In the genomic region with DNA sequence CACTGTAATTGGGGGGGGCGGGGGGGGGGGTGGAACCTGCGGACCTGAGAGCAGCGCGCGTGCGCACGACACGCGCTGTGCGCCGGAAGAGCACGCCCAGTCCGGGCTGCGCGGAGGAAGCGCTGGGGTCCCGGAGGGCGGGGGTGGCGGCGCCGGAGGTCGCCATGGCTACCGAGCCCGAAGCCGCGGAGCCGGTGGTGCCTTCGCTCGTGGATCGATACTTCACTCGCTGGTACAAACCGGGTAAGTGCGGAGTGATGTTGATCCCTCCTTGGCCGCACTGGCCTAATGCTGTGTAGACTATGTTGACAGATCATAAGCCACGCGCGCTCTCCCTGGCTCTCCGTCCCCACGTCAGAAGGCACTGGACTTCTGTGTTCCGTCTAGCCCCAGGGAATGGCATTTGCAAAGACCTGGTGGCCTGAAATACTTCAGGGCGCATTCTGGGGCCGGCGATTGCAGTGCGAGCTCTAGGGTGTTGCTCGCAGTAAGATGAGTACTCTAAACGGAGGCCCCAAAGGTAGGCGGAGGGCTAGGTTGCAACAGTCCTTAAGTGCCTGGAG, we compare ENCODE assay signal across 1 cellular context.
TF ChIP-seq lines count a peak whose summit lies in the region.

A gene with protein sequence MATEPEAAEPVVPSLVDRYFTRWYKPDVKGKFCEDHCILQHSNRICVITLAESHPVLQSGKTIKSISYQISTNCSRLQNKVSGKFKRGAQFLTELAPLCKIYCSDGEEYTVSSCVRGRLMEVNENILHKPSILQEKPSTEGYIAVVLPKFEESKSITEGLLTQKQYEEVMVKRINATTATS (plus strand): TSS at position 78 of the 563 bp plus-strand sequence. CDS start 87 bp downstream, at position 165.

TF ChIP-seq in HEK293, 187 proteins besides CTCF, POLR2A, EP300 and RAD21 (continued from another document):
- TF ChIP-seq, protein P1, sequence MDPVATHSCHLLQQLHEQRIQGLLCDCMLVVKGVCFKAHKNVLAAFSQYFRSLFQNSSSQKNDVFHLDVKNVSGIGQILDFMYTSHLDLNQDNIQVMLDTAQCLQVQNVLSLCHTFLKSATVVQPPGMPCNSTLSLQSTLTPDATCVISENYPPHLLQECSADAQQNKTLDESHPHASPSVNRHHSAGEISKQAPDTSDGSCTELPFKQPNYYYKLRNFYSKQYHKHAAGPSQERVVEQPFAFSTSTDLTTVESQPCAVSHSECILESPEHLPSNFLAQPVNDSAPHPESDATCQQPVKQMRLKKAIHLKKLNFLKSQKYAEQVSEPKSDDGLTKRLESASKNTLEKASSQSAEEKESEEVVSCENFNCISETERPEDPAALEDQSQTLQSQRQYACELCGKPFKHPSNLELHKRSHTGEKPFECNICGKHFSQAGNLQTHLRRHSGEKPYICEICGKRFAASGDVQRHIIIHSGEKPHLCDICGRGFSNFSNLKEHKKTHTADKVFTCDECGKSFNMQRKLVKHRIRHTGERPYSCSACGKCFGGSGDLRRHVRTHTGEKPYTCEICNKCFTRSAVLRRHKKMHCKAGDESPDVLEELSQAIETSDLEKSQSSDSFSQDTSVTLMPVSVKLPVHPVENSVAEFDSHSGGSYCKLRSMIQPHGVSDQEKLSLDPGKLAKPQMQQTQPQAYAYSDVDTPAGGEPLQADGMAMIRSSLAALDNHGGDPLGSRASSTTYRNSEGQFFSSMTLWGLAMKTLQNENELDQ (tag by site-specific recombination; IDR thresholded peaks at IDR 0.05; ENCODE audit: low read depth), result no peak
- TF ChIP-seq ZNF341 (tag by site-specific recombination; IDR thresholded peaks at IDR 0.05; ENCODE audit: low read depth) (peak; percentile 32; the same call in 1 of the 2 replicates), SALL2 (tag by site-specific recombination; IDR thresholded peaks at IDR 0.05; ENCODE audit: borderline replicate concordance) (no peak), ZNF664 (tag by site-specific recombination; IDR thresholded peaks at IDR 0.05) (no peak), ZNF138 (tag by site-specific recombination; IDR thresholded peaks at IDR 0.05; ENCODE audit: borderline replicate concordance) (no peak), ZNF24 (tag by site-specific recombination; IDR thresholded peaks at IDR 0.05) (no peak), ZNF571 (tag by site-specific recombination; IDR thresholded peaks at IDR 0.05) (no peak), ZNF114 (tag by site-specific recombination; IDR thresholded peaks at IDR 0.05) (no peak), ZBTB17 (tag by site-specific recombination; IDR thresholded peaks at IDR 0.05) (peak; percentile 68), ZNF140 (tag by site-specific recombination; IDR thresholded peaks at IDR 0.05) (no peak), SP3 (tag by site-specific recombination; IDR thresholded peaks at IDR 0.05) (no peak), GFI1B (tag by site-specific recombination; IDR thresholded peaks at IDR 0.05) (0 out of 2 replicates have a peak, but pooled peaks have one; percentile 11), ZNF10 (tag by site-specific recombination; IDR thresholded peaks at IDR 0.05) (no peak), ZBTB20 (tag by site-specific recombination; IDR thresholded peaks at IDR 0.05) (peak; percentile 70), ZNF791 (tag by site-specific recombination; IDR thresholded peaks at IDR 0.05) (no peak), ZNF404 (tag by site-specific recombination; IDR thresholded peaks at IDR 0.05) (no peak), ZNF324 (tag by site-specific recombination; IDR thresholded peaks at IDR 0.05) (no peak), ZSCAN16 (tag by site-specific recombination; IDR thresholded peaks at IDR 0.05) (no peak)
- TF ChIP-seq, protein P2, sequence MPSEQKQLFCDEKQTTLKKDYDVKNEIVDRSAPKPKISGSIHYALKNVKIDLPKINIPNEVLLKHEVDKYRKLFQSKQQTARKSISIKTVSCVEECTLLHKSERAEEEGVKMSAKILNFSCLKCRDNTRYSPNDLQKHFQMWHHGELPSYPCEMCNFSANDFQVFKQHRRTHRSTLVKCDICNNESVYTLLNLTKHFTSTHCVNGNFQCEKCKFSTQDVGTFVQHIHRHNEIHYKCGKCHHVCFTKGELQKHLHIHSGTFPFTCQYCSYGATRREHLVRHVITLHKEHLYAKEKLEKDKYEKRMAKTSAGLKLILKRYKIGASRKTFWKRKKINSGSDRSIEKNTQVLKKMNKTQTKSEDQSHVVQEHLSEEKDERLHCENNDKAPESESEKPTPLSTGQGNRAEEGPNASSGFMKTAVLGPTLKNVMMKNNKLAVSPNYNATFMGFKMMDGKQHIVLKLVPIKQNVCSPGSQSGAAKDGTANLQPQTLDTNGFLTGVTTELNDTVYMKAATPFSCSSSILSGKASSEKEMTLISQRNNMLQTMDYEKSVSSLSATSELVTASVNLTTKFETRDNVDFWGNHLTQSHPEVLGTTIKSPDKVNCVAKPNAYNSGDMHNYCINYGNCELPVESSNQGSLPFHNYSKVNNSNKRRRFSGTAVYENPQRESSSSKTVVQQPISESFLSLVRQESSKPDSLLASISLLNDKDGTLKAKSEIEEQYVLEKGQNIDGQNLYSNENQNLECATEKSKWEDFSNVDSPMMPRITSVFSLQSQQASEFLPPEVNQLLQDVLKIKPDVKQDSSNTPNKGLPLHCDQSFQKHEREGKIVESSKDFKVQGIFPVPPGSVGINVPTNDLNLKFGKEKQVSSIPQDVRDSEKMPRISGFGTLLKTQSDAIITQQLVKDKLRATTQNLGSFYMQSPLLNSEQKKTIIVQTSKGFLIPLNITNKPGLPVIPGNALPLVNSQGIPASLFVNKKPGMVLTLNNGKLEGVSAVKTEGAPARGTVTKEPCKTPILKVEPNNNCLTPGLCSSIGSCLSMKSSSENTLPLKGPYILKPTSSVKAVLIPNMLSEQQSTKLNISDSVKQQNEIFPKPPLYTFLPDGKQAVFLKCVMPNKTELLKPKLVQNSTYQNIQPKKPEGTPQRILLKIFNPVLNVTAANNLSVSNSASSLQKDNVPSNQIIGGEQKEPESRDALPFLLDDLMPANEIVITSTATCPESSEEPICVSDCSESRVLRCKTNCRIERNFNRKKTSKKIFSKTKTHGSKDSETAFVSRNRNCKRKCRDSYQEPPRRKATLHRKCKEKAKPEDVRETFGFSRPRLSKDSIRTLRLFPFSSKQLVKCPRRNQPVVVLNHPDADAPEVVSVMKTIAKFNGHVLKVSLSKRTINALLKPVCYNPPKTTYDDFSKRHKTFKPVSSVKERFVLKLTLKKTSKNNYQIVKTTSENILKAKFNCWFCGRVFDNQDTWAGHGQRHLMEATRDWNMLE (tag by site-specific recombination; conservative IDR thresholded peaks at IDR 0.05; ENCODE audit: low read depth), result no peak
- TF ChIP-seq, protein P3, sequence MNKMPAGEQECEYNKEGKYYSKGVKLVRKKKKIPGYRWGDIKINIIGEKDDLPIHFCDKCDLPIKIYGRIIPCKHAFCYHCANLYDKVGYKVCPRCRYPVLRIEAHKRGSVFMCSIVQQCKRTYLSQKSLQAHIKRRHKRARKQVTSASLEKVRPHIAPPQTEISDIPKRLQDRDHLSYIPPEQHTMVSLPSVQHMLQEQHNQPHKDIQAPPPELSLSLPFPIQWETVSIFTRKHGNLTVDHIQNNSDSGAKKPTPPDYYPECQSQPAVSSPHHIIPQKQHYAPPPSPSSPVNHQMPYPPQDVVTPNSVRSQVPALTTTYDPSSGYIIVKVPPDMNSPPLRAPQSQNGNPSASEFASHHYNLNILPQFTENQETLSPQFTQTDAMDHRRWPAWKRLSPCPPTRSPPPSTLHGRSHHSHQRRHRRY (tag by site-specific recombination; IDR thresholded peaks at IDR 0.05), result no peak
- TF ChIP-seq, protein P4, sequence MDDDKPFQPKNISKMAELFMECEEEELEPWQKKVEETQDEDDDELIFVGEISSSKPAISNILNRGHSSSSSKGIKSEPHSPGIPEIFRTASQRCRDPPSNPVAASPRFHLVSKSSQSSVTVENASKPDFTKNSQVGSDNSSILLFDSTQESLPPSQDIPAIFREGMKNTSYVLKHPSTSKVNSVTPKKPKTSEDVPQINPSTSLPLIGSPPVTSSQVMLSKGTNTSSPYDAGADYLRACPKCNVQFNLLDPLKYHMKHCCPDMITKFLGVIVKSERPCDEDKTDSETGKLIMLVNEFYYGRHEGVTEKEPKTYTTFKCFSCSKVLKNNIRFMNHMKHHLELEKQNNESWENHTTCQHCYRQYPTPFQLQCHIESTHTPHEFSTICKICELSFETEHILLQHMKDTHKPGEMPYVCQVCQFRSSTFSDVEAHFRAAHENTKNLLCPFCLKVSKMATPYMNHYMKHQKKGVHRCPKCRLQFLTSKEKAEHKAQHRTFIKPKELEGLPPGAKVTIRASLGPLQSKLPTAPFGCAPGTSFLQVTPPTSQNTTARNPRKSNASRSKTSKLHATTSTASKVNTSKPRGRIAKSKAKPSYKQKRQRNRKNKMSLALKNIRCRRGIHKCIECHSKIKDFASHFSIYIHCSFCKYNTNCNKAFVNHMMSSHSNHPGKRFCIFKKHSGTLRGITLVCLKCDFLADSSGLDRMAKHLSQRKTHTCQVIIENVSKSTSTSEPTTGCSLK (tag by site-specific recombination; IDR thresholded peaks at IDR 0.05), result no peak
- TF ChIP-seq, protein P5, sequence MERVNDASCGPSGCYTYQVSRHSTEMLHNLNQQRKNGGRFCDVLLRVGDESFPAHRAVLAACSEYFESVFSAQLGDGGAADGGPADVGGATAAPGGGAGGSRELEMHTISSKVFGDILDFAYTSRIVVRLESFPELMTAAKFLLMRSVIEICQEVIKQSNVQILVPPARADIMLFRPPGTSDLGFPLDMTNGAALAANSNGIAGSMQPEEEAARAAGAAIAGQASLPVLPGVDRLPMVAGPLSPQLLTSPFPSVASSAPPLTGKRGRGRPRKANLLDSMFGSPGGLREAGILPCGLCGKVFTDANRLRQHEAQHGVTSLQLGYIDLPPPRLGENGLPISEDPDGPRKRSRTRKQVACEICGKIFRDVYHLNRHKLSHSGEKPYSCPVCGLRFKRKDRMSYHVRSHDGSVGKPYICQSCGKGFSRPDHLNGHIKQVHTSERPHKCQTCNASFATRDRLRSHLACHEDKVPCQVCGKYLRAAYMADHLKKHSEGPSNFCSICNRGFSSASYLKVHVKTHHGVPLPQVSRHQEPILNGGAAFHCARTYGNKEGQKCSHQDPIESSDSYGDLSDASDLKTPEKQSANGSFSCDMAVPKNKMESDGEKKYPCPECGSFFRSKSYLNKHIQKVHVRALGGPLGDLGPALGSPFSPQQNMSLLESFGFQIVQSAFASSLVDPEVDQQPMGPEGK (tag by site-specific recombination; IDR thresholded peaks at IDR 0.05), result peak; percentile 23; the same call in 1 of the 2 replicates
- TF ChIP-seq, protein P6, sequence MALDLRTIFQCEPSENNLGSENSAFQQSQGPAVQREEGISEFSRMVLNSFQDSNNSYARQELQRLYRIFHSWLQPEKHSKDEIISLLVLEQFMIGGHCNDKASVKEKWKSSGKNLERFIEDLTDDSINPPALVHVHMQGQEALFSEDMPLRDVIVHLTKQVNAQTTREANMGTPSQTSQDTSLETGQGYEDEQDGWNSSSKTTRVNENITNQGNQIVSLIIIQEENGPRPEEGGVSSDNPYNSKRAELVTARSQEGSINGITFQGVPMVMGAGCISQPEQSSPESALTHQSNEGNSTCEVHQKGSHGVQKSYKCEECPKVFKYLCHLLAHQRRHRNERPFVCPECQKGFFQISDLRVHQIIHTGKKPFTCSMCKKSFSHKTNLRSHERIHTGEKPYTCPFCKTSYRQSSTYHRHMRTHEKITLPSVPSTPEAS (tag by site-specific recombination; IDR thresholded peaks at IDR 0.05), result no peak
- TF ChIP-seq, protein P7, sequence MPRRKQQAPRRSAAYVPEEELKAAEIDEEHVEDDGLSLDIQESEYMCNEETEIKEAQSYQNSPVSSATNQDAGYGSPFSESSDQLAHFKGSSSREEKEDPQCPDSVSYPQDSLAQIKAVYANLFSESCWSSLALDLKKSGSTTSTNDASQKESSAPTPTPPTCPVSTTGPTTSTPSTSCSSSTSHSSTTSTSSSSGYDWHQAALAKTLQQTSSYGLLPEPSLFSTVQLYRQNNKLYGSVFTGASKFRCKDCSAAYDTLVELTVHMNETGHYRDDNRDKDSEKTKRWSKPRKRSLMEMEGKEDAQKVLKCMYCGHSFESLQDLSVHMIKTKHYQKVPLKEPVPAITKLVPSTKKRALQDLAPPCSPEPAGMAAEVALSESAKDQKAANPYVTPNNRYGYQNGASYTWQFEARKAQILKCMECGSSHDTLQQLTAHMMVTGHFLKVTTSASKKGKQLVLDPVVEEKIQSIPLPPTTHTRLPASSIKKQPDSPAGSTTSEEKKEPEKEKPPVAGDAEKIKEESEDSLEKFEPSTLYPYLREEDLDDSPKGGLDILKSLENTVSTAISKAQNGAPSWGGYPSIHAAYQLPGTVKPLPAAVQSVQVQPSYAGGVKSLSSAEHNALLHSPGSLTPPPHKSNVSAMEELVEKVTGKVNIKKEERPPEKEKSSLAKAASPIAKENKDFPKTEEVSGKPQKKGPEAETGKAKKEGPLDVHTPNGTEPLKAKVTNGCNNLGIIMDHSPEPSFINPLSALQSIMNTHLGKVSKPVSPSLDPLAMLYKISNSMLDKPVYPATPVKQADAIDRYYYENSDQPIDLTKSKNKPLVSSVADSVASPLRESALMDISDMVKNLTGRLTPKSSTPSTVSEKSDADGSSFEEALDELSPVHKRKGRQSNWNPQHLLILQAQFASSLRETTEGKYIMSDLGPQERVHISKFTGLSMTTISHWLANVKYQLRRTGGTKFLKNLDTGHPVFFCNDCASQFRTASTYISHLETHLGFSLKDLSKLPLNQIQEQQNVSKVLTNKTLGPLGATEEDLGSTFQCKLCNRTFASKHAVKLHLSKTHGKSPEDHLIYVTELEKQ (tag by site-specific recombination; IDR thresholded peaks at IDR 0.05; ENCODE audit: borderline replicate concordance), result no peak
- TF ChIP-seq, protein P8, sequence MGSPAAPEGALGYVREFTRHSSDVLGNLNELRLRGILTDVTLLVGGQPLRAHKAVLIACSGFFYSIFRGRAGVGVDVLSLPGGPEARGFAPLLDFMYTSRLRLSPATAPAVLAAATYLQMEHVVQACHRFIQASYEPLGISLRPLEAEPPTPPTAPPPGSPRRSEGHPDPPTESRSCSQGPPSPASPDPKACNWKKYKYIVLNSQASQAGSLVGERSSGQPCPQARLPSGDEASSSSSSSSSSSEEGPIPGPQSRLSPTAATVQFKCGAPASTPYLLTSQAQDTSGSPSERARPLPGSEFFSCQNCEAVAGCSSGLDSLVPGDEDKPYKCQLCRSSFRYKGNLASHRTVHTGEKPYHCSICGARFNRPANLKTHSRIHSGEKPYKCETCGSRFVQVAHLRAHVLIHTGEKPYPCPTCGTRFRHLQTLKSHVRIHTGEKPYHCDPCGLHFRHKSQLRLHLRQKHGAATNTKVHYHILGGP (tag by site-specific recombination; IDR thresholded peaks at IDR 0.05), result no peak
